In the genomic region with DNA sequence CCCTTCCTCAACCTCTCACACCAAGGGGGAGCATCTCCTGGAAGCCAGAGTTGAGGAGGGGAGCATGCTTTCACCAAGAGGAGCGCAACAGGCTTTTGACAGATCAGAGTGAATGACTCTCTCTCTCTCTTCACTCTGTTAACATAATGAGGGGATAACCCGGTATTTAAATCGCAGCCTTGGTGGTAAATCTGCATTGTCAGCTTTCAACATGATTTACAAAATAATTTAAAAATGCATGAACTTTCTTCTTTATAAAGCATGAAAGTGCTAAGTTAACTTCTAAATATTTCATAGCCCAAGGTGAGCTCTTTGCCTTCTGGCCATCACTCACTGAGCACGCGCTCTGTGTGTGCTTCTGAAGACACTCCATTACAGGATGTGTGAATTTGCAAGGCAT, we compare ENCODE assay signal across 23 cellular contexts.
DNase-seq lines count a peak whose midpoint lies in the region; ATAC-seq, FAIRE-seq and TF ChIP-seq lines count a peak whose summit lies in the region.
"Had no signal": no experiment of that assay in that cellular context is flagged by ENCODE, and none has a peak within 500 bp of the region (broad histone marks: within the 10 kb centered on the region; RNA-seq: fewer than 3 reads in every experiment).

No MANE protein-coding gene starts in this region.

- TF ChIP-seq EP300 in A549 (IDR thresholded peaks at IDR 0.05), result no peak
- no peak for TF ChIP-seq EP300 in K562 (IDR thresholded peaks at IDR 0.05; ENCODE audit: low read length)

- no peaks in the 10 kb centered on the region for H3K79me2 ChIP-seq in K562 (ENCODE audit: control insufficient read depth, insufficient read depth, low read length)

- H3K4me1 Mint-ChIP-seq in progenitor cell of endocrine pancreas (ENCODE audit: low read depth), result no peaks in the 10 kb centered on the region
- H3K4me1 Mint-ChIP-seq: B cell; CD4-positive, alpha-beta memory T cell; CD4-positive, CD25-positive, alpha-beta regulatory T cell; CD8-positive, alpha-beta memory T cell had no signal

- H3K4me3 ChIP-seq in A549 (no peak overlapping the region), K562 (no peak overlapping the region)
- H3K4me3 ChIP-seq: BLaER1 treated with 17β-estradiol and CSF1 and Interleukin-3, amounts not matched to agents 10 nM and 100 nM; GM12878 had no signal

- no peak overlapping the region for H3K9ac ChIP-seq in K562 (ENCODE audit: insufficient read depth in 1 of 2, low read depth in 2 of 2, low read length in 2 of 2)
- H3K9ac ChIP-seq: BLaER1 treated with 17β-estradiol and CSF1 and Interleukin-3, amounts not matched to agents 10 nM and 100 nM had no signal

- no peaks in the 10 kb centered on the region for H3K36me3 ChIP-seq in K562 (ENCODE audit: control insufficient read depth, insufficient read depth, low read length)
- H3K36me3 ChIP-seq: BLaER1 treated with 17β-estradiol and CSF1 and Interleukin-3, amounts not matched to agents 10 nM and 100 nM had no signal

- H3K27ac ChIP-seq in A549 (no peak overlapping the region), K562 (ENCODE audit: extremely low read depth, low read depth, low read length) (no peak overlapping the region)
- H3K27ac ChIP-seq: BLaER1 treated with 17β-estradiol and CSF1 and Interleukin-3, amounts not matched to agents 10 nM and 100 nM; C4-2B had no signal

- H3K4me1 ChIP-seq in A549, result no peaks in the 10 kb centered on the region
- H3K4me1 ChIP-seq in K562 (replicated peaks in 1 of 2; ENCODE audit: control insufficient read depth in 2 of 2, insufficient read depth in 2 of 2, low read length in 2 of 2), result no peaks in the 10 kb centered on the region
- H3K4me1 ChIP-seq: Caco-2 had no signal

- no peak for TF ChIP-seq POLR2A in A549 (IDR thresholded peaks at IDR 0.05; ENCODE audit: low read length)
- no peak for TF ChIP-seq POLR2A in K562 (conservative IDR thresholded peaks at IDR 0.05)

- FAIRE-seq in A549 (lab: Jason Lieb, UNC), result no peak
- no peak for FAIRE-seq in K562 (lab: Jason Lieb, UNC)
- FAIRE-seq: A204.1, D721Med, GM12878, GM12892, GM18507 had no signal

- H3K27me3 ChIP-seq in K562 (ENCODE audit: control insufficient read depth in 2 of 2, insufficient read depth in 2 of 2, low read length in 2 of 2), result peaks cover 15 to 21% of the 10 kb centered on the region in 2 experiments; a peak in 4 of 5 replicates
- H3K27me3 ChIP-seq: BLaER1 treated with 17β-estradiol and CSF1 and Interleukin-3, amounts not matched to agents 10 nM and 100 nM had no signal

- peaks cover 3% of the 10 kb centered on the region for H3K9me3 Mint-ChIP-seq in progenitor cell of endocrine pancreas (ENCODE audit: low read depth)

- DNase-seq in A549 (ENCODE audit: low read depth in 1 of 2, low spot score in 1 of 2), result no peak
- DNase-seq in ELF-1 (ENCODE audit: low read depth, low spot score), result peak; percentile 2
- no peak for DNase-seq in K562 (ENCODE audit: extremely low read depth in 1 of 4, low spot score in 3 of 4)
- DNase-seq in CD1c-positive myeloid dendritic cell (ENCODE audit: extremely low spot score), result no peak
- no peak for DNase-seq in progenitor cell of endocrine pancreas (ENCODE audit: low spot score, unreplicated experiment)
- DNase-seq in COR-L47 (lab: John Stamatoyannopoulos, UW), result no peak
- DNase-seq: 8988T; AML-193; Caco-2; Calu3; CD4-positive, alpha-beta memory T cell; CD4-positive, CD25-positive, alpha-beta regulatory T cell; CD8-positive, alpha-beta memory T cell; DMS79 treated with DMSO at 0.1 percent for 48 hours; GDM1 had no signal

- no peak overlapping the region for H3K4me3 Mint-ChIP-seq in progenitor cell of endocrine pancreas (ENCODE audit: low read depth)
- H3K4me3 Mint-ChIP-seq: B cell; CD4-positive, alpha-beta memory T cell; CD4-positive, CD25-positive, alpha-beta regulatory T cell; CD8-positive, alpha-beta memory T cell had no signal

- CTCF ChIA-PET in A549 (lab: Yijun Ruan, JAX), result interaction anchor here (0.6 kb wide), 1 partner anchor 8 kb away, joined by 3 read pairs; no protein-coding TSS in a partner anchor
- CTCF ChIA-PET in K562 (lab: Yijun Ruan, JAX; ENCODE audit: low intra/inter-chr PET ratio), result no interaction called here

- TF ChIP-seq CTCF in A549 (IDR thresholded peaks at IDR 0.05) (no peak), K562 (IDR thresholded peaks at IDR 0.05 in 2 of 3, conservative IDR thresholded peaks at IDR 0.05 in 1 of 3; ENCODE audit: insufficient read depth in 2 of 3, low read depth in 1 of 3, low read length in 3 of 3) (no peak), progenitor cell of endocrine pancreas (IDR thresholded peaks at IDR 0.05; ENCODE audit: unreplicated experiment) (no peak)

- H3K27me3 Mint-ChIP-seq in progenitor cell of endocrine pancreas, result peaks cover 29% of the 10 kb centered on the region

- H4K20me1 ChIP-seq in K562 (replicated peaks; ENCODE audit: control insufficient read depth, insufficient read depth, low read length), result no peaks in the 10 kb centered on the region
- H4K20me1 ChIP-seq: BLaER1 treated with 17β-estradiol and CSF1 and Interleukin-3, amounts not matched to agents 10 nM and 100 nM had no signal

- H3K9me1 ChIP-seq in K562 (ENCODE audit: control insufficient read depth, insufficient read depth, low read length), result no peaks in the 10 kb centered on the region

- intact Hi-C loops in K562 (cut with micrococcal nuclease), result no loop called here

- 30% methylated on average over 5 of the region's 5 CpGs for WGBS in A549 (ENCODE audit: missing lambda C conversion rate)
- 3% methylated on average over 5 of the region's 5 CpGs for WGBS in K562 (ENCODE audit: insufficient coverage, low coverage, missing lambda C conversion rate)

- H3K36me3 Mint-ChIP-seq in progenitor cell of endocrine pancreas (ENCODE audit: insufficient read depth), result no peaks in the 10 kb centered on the region
- H3K36me3 Mint-ChIP-seq: CD4-positive, alpha-beta memory T cell; CD4-positive, CD25-positive, alpha-beta regulatory T cell; CD8-positive, alpha-beta memory T cell had no signal

- H3K4me2 ChIP-seq in A549 (no peak overlapping the region), K562 (ENCODE audit: insufficient read depth, low read length) (no peak overlapping the region)
- H3K4me2 ChIP-seq: BLaER1 treated with 17β-estradiol and CSF1 and Interleukin-3, amounts not matched to agents 10 nM and 100 nM had no signal

- H3K27ac Mint-ChIP-seq in progenitor cell of endocrine pancreas, result no peak overlapping the region
- H3K27ac Mint-ChIP-seq: B cell; CD4-positive, alpha-beta memory T cell; CD4-positive, CD25-positive, alpha-beta regulatory T cell; CD8-positive, alpha-beta memory T cell had no signal

- no peak overlapping the region for H2AFZ ChIP-seq in K562 (ENCODE audit: low read depth, low read length)

- in situ Hi-C loops in K562 (cut with MboI), result no loop called here

- BruUV-seq in K562 (replicated peaks; lab: Mats Ljungman, UMichigan), result no TSS peak

- H3K9me3 ChIP-seq in A549 (no peaks in the 10 kb centered on the region), K562 (replicated peaks; ENCODE audit: control insufficient read depth, insufficient read depth, low read depth, low read length) (no peaks in the 10 kb centered on the region)
- H3K9me3 ChIP-seq: BLaER1 treated with 17β-estradiol and CSF1 and Interleukin-3, amounts not matched to agents 10 nM and 100 nM; Caco-2 had no signal

- ATAC-seq in A549, result no peak
- ATAC-seq in K562, result no peak
- ATAC-seq: GM12878 had no signal

- TF ChIP-seq RAD21 in A549 (conservative IDR thresholded peaks at IDR 0.05 in 1 of 2, IDR thresholded peaks at IDR 0.05 in 1 of 2) (no peak), K562 (CRISPR knock-in tag; conservative IDR thresholded peaks at IDR 0.05 in 1 of 2, IDR thresholded peaks at IDR 0.05 in 1 of 2) (no peak)

- POLR2A ChIA-PET in A549 (lab: Yijun Ruan, JAX), result no interaction called here
- POLR2A ChIA-PET in K562 (lab: Yijun Ruan, JAX), result no interaction called here

TF ChIP-seq in K562, 482 proteins besides CTCF, POLR2A, EP300 and RAD21:
- TF ChIP-seq ZNF707 (CRISPR knock-in tag; conservative IDR thresholded peaks at IDR 0.05) (no peak), ZNF316 (IDR thresholded peaks at IDR 0.05) (0 out of 2 replicates have a peak, but pooled peaks have one; percentile 4)

Comparison
In these comparisons a context has a peak if more than half of its experiments do, and no peak if none do; other contexts are left out.
1. Of the 35 proteins assayed by ChIP-seq in both K562 and A549: peak only in K562: none; only in A549: MAFK; in both: none; in neither: 34.